18 cellular contexts compared by ENCODE assay signal in genomic region chr6:49082611-49083010, GRCh38.
"Had no signal": no experiment of that assay in that cellular context is flagged by ENCODE, and none has a peak within 500 bp of the region (broad histone marks: within the 10 kb centered on the region; RNA-seq: fewer than 3 reads in every experiment).

No MANE protein-coding gene starts in this region.

- H3K27me3 Mint-ChIP-seq: type B pancreatic cell had no signal

- H3K9me3 ChIP-seq: esophagus muscularis mucosa, ovary, thyroid gland had no signal

- H3K4me1 Mint-ChIP-seq: mesothelial cell of epicardium, natural killer cell, neural crest cell had no signal

- H3K27ac Mint-ChIP-seq: mesothelial cell of epicardium, natural killer cell, type B pancreatic cell had no signal

- ATAC-seq: left lobe of liver, natural killer cell, right cardiac atrium had no signal

- H3K36me3 Mint-ChIP-seq: mesothelial cell of epicardium, natural killer cell, type B pancreatic cell had no signal

- H2AFZ ChIP-seq: hepatocyte had no signal

- H3K4me3 ChIP-seq: coronary artery, esophagus muscularis mucosa, hepatocyte, ovary, thyroid gland had no signal

- H3K79me2 ChIP-seq: hepatocyte had no signal

- H3K36me3 ChIP-seq: esophagus muscularis mucosa, ovary, thyroid gland had no signal

- H3K9me3 Mint-ChIP-seq: neural crest cell, type B pancreatic cell had no signal

- H3K4me2 ChIP-seq: hepatocyte had no signal

- DNase-seq: effector CD8-positive, alpha-beta T cell; foreskin fibroblast; natural killer cell; nucleus accumbens; ovary; right cardiac atrium; small intestine; stimulated activated CD4-positive, alpha-beta T cell treated with anti-CD3 and anti-CD28 coated beads, Interleukin-2, amount 100 ng/mL, for 48 hours; stimulated activated naive CD4-positive, alpha-beta T cell treated with Interleukin-2 at 50 U/mL for 16 hours; thyroid gland had no signal

- H3K27me3 ChIP-seq: esophagus muscularis mucosa, hepatocyte, ovary, thyroid gland had no signal

- H3K4me1 ChIP-seq: esophagus muscularis mucosa, thyroid gland had no signal

- H3K27ac ChIP-seq: coronary artery, esophagus muscularis mucosa, hepatocyte, ovary, thyroid gland had no signal

- H3K4me3 Mint-ChIP-seq: mesothelial cell of epicardium, natural killer cell, neural crest cell, type B pancreatic cell had no signal

- FAIRE-seq: urothelium cell line had no signal
